In genomic region chr17:62875296-62875695, GRCh38 we compare ENCODE assay signal across 1 cellular context.
TF ChIP-seq lines count a peak whose summit lies in the region.

No MANE protein-coding gene starts in this region.

TF ChIP-seq in IMR-90, 13 proteins besides CTCF, POLR2A, EP300 and RAD21:
- TF ChIP-seq SMC3 (IDR thresholded peaks at IDR 0.05; ENCODE audit: low read depth, low read length) (no peak), MAZ (IDR thresholded peaks at IDR 0.05; ENCODE audit: borderline replicate concordance, low read depth, low read length) (no peak)
